8 cellular contexts compared by ENCODE assay signal in the genomic region with DNA sequence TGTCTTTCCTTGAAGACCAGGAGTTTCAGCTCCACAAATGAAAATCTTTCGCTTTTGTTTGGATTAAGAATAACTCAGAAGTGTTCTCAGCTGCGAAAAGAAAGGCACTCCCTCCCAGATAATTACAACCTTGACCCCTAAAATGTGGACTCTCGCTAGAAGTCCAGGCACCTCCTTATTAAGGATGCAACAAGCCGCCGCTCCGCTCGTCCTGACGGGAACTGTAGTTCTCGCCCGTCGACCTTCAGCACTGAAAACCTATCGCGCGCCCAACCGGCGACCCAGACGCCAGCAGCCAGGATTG. TPM values are rescaled to one million over a fixed set of nuclear protein-coding genes. Genes with fewer than 3 reads are reported as not detected.
DNase-seq lines count a peak whose midpoint lies in the region; ATAC-seq lines count a peak whose summit lies in the region.

No MANE protein-coding gene starts in this region.

- H3K27me3 ChIP-seq in iPS DF 6.9 (ENCODE audit: control insufficient read depth, insufficient read depth, low read length) (no peaks in the 10 kb centered on the region), skeletal muscle tissue (ENCODE audit: control insufficient read depth in 3 of 3, insufficient read depth in 3 of 3, low read length in 3 of 3) (no peaks in the 10 kb centered on the region)

- no peaks in the 10 kb centered on the region for H3K9me3 Mint-ChIP-seq in activated T-cell treated with anti-CD3 and anti-CD28 coated beads, Interleukin-2, amount 50 U/mL, for 72 hours
- no peaks in the 10 kb centered on the region for H3K9me3 Mint-ChIP-seq in activated T-helper 17 cell treated with anti-CD3 and anti-CD28 coated beads, Interleukin-2, amount 50 U/mL, for 72 hours

- H3K9me3 ChIP-seq in iPS DF 6.9 (ENCODE audit: control insufficient read depth, insufficient read depth, low read length) = no peaks in the 10 kb centered on the region
- no peaks in the 10 kb centered on the region for H3K9me3 ChIP-seq in skeletal muscle tissue (ENCODE audit: control insufficient read depth in 3 of 3, low read length in 3 of 3)

- no peak for DNase-seq in activated T-cell treated with anti-CD3 and anti-CD28 coated beads, Interleukin-2, amount 50 U/mL, for 72 hours
- no peak for DNase-seq in activated T-cell treated with anti-CD3 and anti-CD28 coated beads, Interleukin-2, amount 50 U/mL, for 1 hour
- DNase-seq in iPS DF 6.9 (ENCODE audit: low read depth, low spot score) (no peak), OCI-M1 (lab: John Stamatoyannopoulos, UW) (no peak)
- no peak for DNase-seq in stimulated activated CD4-positive, alpha-beta T cell treated with anti-CD3 and anti-CD28 coated beads, Interleukin-1b, Interleukin-23, amount 100 ng/mL, for 48 hours

- H3K4me1 ChIP-seq in iPS DF 6.9 (ENCODE audit: control insufficient read depth, insufficient read depth, low read length) (0 out of 2 replicates have a peak, but pooled peaks cover 2% of the 10 kb centered on the region), skeletal muscle tissue (ENCODE audit: control insufficient read depth in 3 of 3, insufficient read depth in 3 of 3, low read length in 3 of 3) (peaks cover 28 to 48% (median 39%) of the 10 kb centered on the region in 3 donors)

- peak overlapping the region; percentile 50 to 100 (median 75) for H3K9ac ChIP-seq in skeletal muscle tissue (ENCODE audit: low read depth in 1 of 3, low read length in 3 of 3)

- no peak for ATAC-seq in activated T-cell treated with anti-CD3 and anti-CD28 coated beads, Interleukin-2, amount 50 U/mL, for 72 hours (replicated peaks in 1 of 2)
- no peak for ATAC-seq in activated T-helper 17 cell treated with anti-CD3 and anti-CD28 coated beads, Interleukin-2, amount 50 U/mL, for 72 hours (replicated peaks)
- no peak for ATAC-seq in GM19397 (IDR thresholded peaks at IDR 0.05; ENCODE audit: unreplicated experiment)

- no peaks in the 10 kb centered on the region for H3K36me3 ChIP-seq in iPS DF 6.9 (ENCODE audit: control insufficient read depth, insufficient read depth, low read length)
- H3K36me3 ChIP-seq in skeletal muscle tissue (ENCODE audit: control insufficient read depth in 3 of 3, insufficient read depth in 3 of 3, low read length in 3 of 3) = peaks cover 0 to 2% (median 0%) of the 10 kb centered on the region in 3 donors

- peaks cover 57% of the 10 kb centered on the region for H3K4me1 Mint-ChIP-seq in activated T-cell treated with anti-CD3 and anti-CD28 coated beads, Interleukin-2, amount 50 U/mL, for 72 hours (ENCODE audit: low read depth)
- peaks cover 33% of the 10 kb centered on the region for H3K4me1 Mint-ChIP-seq in activated T-helper 17 cell treated with anti-CD3 and anti-CD28 coated beads, Interleukin-2, amount 50 U/mL, for 72 hours

- WGBS in iPS DF 6.9 (ENCODE audit: insufficient coverage, insufficient read length) = no CpG with 5 or more reads among the region's 17 CpGs

- H3K4me3 Mint-ChIP-seq in activated T-cell treated with anti-CD3 and anti-CD28 coated beads, Interleukin-2, amount 50 U/mL, for 72 hours = peak overlapping the region; percentile 90 to 100
- peak overlapping the region; percentile 98 for H3K4me3 Mint-ChIP-seq in activated T-helper 17 cell treated with anti-CD3 and anti-CD28 coated beads, Interleukin-2, amount 50 U/mL, for 72 hours

- H3K4me3 ChIP-seq in iPS DF 6.9 (ENCODE audit: low read length) = peak overlapping the region; percentile 95; the same call in 1 of the 2 replicates
- H3K4me3 ChIP-seq in skeletal muscle tissue (ENCODE audit: low read length in 3 of 3) = peak overlapping the region; percentile 84 to 98 (median 95)

- H3K27ac Mint-ChIP-seq in activated T-cell treated with anti-CD3 and anti-CD28 coated beads, Interleukin-2, amount 50 U/mL, for 72 hours = peak overlapping the region; percentile 94
- peak overlapping the region; percentile 94 for H3K27ac Mint-ChIP-seq in activated T-helper 17 cell treated with anti-CD3 and anti-CD28 coated beads, Interleukin-2, amount 50 U/mL, for 72 hours

- H3K27ac ChIP-seq in iPS DF 6.9 (ENCODE audit: low read length) (no peak overlapping the region), skeletal muscle tissue (ENCODE audit: low read depth, low read length) (peak overlapping the region; percentile 99)

- H3K36me3 Mint-ChIP-seq in activated T-cell treated with anti-CD3 and anti-CD28 coated beads, Interleukin-2, amount 50 U/mL, for 72 hours (ENCODE audit: insufficient read depth in 2 of 2) = peaks cover 10 to 19% of the 10 kb centered on the region in 2 donors
- peaks cover 62% of the 10 kb centered on the region for H3K36me3 Mint-ChIP-seq in activated T-helper 17 cell treated with anti-CD3 and anti-CD28 coated beads, Interleukin-2, amount 50 U/mL, for 72 hours (ENCODE audit: low read depth)

- H3K27me3 Mint-ChIP-seq in activated T-cell treated with anti-CD3 and anti-CD28 coated beads, Interleukin-2, amount 50 U/mL, for 72 hours (ENCODE audit: low read depth) = no peaks in the 10 kb centered on the region
- H3K27me3 Mint-ChIP-seq in activated T-helper 17 cell treated with anti-CD3 and anti-CD28 coated beads, Interleukin-2, amount 50 U/mL, for 72 hours = no peaks in the 10 kb centered on the region

RNA-seq across cellular contexts. Expression of gene IMMT, which starts 0.6 kb away (rescaled TPM):
- total RNA-seq in activated T-cell treated with anti-CD3 and anti-CD28 coated beads, Interleukin-2, amount 50 U/mL, for 72 hours = 100 to 1,000 TPM; 125 to 138 TPM
- 100 to 1,000 TPM; 138 to 163 TPM for total RNA-seq in activated T-helper 17 cell treated with anti-CD3 and anti-CD28 coated beads, Interleukin-2, amount 50 U/mL, for 72 hours
- total RNA-seq in skeletal muscle tissue = 43.8 TPM

RNA-seq across cellular contexts. Expression of gene MRPL35, which starts 4.6 kb away (rescaled TPM):
- total RNA-seq in activated T-cell treated with anti-CD3 and anti-CD28 coated beads, Interleukin-2, amount 50 U/mL, for 72 hours = 10 to 100 TPM; 53.6 to 73.0 TPM
- 10 to 100 TPM; 39.4 to 59.5 TPM for total RNA-seq in activated T-helper 17 cell treated with anti-CD3 and anti-CD28 coated beads, Interleukin-2, amount 50 U/mL, for 72 hours
- 20.9 TPM for total RNA-seq in skeletal muscle tissue
